Comparison of ENCODE assay signal across 23 cellular contexts in the genomic region with DNA sequence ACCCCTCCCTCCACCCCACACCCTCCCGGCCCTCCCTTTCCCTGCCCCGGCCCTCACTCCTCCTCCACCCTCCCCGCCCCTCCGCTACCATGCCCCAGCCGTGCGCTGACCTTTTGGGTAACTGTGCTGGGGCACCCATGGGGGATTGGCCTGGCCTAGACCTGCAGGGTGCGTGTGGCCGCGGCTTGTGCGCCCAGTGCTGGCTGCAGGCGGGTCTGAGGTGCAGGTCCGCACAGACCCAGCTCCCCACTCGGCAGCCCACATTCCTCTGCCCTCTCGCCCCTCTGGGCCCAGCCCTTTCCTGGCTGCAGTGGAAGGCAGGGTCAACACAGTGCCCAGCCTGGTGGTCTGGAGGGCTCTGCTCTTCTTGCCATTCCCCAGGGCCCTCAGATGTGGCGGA. TPM values are rescaled to one million over a fixed set of nuclear protein-coding genes. Genes with fewer than 3 reads are reported as not detected.
DNase-seq lines count a peak whose midpoint lies in the region; ATAC-seq and TF ChIP-seq lines count a peak whose summit lies in the region.
"Had no signal": no experiment of that assay in that cellular context is flagged by ENCODE, and none has a peak within 500 bp of the region (broad histone marks: within the 10 kb centered on the region; RNA-seq: fewer than 3 reads in every experiment).

No MANE protein-coding gene starts in this region.

- H3K27ac ChIP-seq in right cardiac atrium (ENCODE audit: low read length) (no peak overlapping the region), left ventricle myocardium inferior (replicated peaks) (no peak overlapping the region), Panc1 (ENCODE audit: low read length) (peak overlapping the region; percentile 51; the same call in 1 of the 2 replicates), neuronal stem cell (replicated peaks; ENCODE audit: low read length) (no peak overlapping the region)
- H3K27ac ChIP-seq: GM23248, PC-9 had no signal

- peak overlapping the region; percentile 94 for H2BK120ac ChIP-seq in neuronal stem cell (ENCODE audit: low read depth, low read length)

- H3K4me1 ChIP-seq in right cardiac atrium (ENCODE audit: control insufficient read depth, insufficient read depth, low read length) (peaks cover 4% of the 10 kb centered on the region), left ventricle myocardium inferior (peaks cover 12% of the 10 kb centered on the region), Panc1 (ENCODE audit: control insufficient read depth, insufficient read depth, low read length) (peaks cover 43% of the 10 kb centered on the region), neuronal stem cell (ENCODE audit: control insufficient read depth in 2 of 2, insufficient read depth in 1 of 2, low read depth in 1 of 2, low read length in 2 of 2) (peaks cover 33 to 41% of the 10 kb centered on the region in 2 donors)

- CTCF ChIA-PET in Panc1 (lab: Charles Lee): interaction anchor here (0.6 kb wide), 1 partner anchor 234 kb away, joined by 3 read pairs; no protein-coding TSS in a partner anchor

- peak overlapping the region; percentile 53 for H3K4ac ChIP-seq in neuronal stem cell (ENCODE audit: low read length)

- peak overlapping the region; percentile 97 for H2BK12ac ChIP-seq in neuronal stem cell (ENCODE audit: low read length)

- peak overlapping the region; percentile 70 for H3K9ac ChIP-seq in neuronal stem cell (ENCODE audit: low read depth, low read length, poor library complexity)

- H3K36me3 Mint-ChIP-seq in stimulated activated naive B cell treated with anti-CD40 and anti-IgM and Interleukin-4, amounts not matched to agents 10 μg/mL and 1 μg/mL and 100 μg/mL, for 72 hours: no peaks in the 10 kb centered on the region

- H3K4me2 ChIP-seq in neuronal stem cell (ENCODE audit: insufficient read depth, low read length, poor library complexity, severe bottlenecking): no peak overlapping the region
- H3K4me2 ChIP-seq: PC-9 had no signal

- no peak overlapping the region for H3K27ac Mint-ChIP-seq in stimulated activated naive B cell treated with anti-CD40 and anti-IgM and Interleukin-4, amounts not matched to agents 10 μg/mL and 1 μg/mL and 100 μg/mL, for 72 hours

- H4K8ac ChIP-seq in neuronal stem cell (ENCODE audit: low read depth, low read length): no peak overlapping the region

- ATAC-seq in right cardiac atrium: peak; percentile 1 to 3
- ATAC-seq in Panc1: 0 out of 2 replicates have a peak, but pooled peaks have one; percentile 2
- no peak for ATAC-seq in stimulated activated naive B cell treated with anti-CD40 and anti-IgM and Interleukin-4, amounts not matched to agents 10 μg/mL and 1 μg/mL and 100 μg/mL, for 72 hours (replicated peaks)

- POLR2A ChIA-PET in Panc1 (lab: Charles Lee): no interaction called here

- H2AFZ ChIP-seq in neuronal stem cell (ENCODE audit: low read length): no peak overlapping the region
- H2AFZ ChIP-seq: GM23248, PC-9 had no signal

- H3K36me3 ChIP-seq in left ventricle myocardium inferior (no peaks in the 10 kb centered on the region), Panc1 (ENCODE audit: control insufficient read depth, insufficient read depth, low read length) (no peaks in the 10 kb centered on the region), neuronal stem cell (replicated peaks in 1 of 2; ENCODE audit: control insufficient read depth in 2 of 2, insufficient read depth in 2 of 2, low read length in 2 of 2) (no peaks in the 10 kb centered on the region)
- H3K36me3 ChIP-seq: HAP-1 had no signal

- H3K79me1 ChIP-seq in neuronal stem cell (ENCODE audit: low read depth, low read length): no peaks in the 10 kb centered on the region

- H3K18ac ChIP-seq in neuronal stem cell (ENCODE audit: low read length): peak overlapping the region; percentile 98

- no peak overlapping the region for H3K4me3 ChIP-seq in right cardiac atrium (ENCODE audit: low read length)
- H3K4me3 ChIP-seq in left ventricle myocardium inferior: no peak overlapping the region
- H3K4me3 ChIP-seq in Panc1 (ENCODE audit: low read depth in 2 of 2, low read length in 2 of 2): no peak overlapping the region
- H3K4me3 ChIP-seq in neuronal stem cell (ENCODE audit: low read length in 2 of 2): no peak overlapping the region
- H3K4me3 ChIP-seq: GM23248, HAP-1, PC-9 had no signal

- H3K9me3 Mint-ChIP-seq in stimulated activated naive B cell treated with anti-CD40 and anti-IgM and Interleukin-4, amounts not matched to agents 10 μg/mL and 1 μg/mL and 100 μg/mL, for 72 hours: no peaks in the 10 kb centered on the region

- H2AK5ac ChIP-seq in neuronal stem cell (ENCODE audit: low read depth, low read length): peak overlapping the region; percentile 99

- in situ Hi-C loops in Panc1 (cut with HindIII; ENCODE audit: low pct_unique_long_range_greater_than_20kb, low sequenced_read_pairs): no loop called here

- no peak overlapping the region for H3K4me3 Mint-ChIP-seq in stimulated activated naive B cell treated with anti-CD40 and anti-IgM and Interleukin-4, amounts not matched to agents 10 μg/mL and 1 μg/mL and 100 μg/mL, for 72 hours

- peaks cover 8 to 34% of the 10 kb centered on the region in 2 donors for H3K27me3 Mint-ChIP-seq in stimulated activated naive B cell treated with anti-CD40 and anti-IgM and Interleukin-4, amounts not matched to agents 10 μg/mL and 1 μg/mL and 100 μg/mL, for 72 hours

- intact Hi-C loops in right cardiac atrium (cut with DNase I): no loop called here
- intact Hi-C loops in left ventricle myocardium inferior (cut with micrococcal nuclease): no loop called here
- intact Hi-C loops in Panc1 (cut with micrococcal nuclease; ENCODE audit: unreplicated experiment): no loop called here

- no peaks in the 10 kb centered on the region for H3K27me3 ChIP-seq in right cardiac atrium (ENCODE audit: control insufficient read depth, insufficient read depth)
- H3K27me3 ChIP-seq in left ventricle myocardium inferior (ENCODE audit: low read depth): peaks cover 61% of the 10 kb centered on the region
- H3K27me3 ChIP-seq in Panc1 (ENCODE audit: control insufficient read depth, insufficient read depth, low read length): no peaks in the 10 kb centered on the region
- peaks cover 0 to 3% (median 0%) of the 10 kb centered on the region in 3 experiments for H3K27me3 ChIP-seq in neuronal stem cell (ENCODE audit: control insufficient read depth in 3 of 3, insufficient read depth in 3 of 3, low read depth in 1 of 3, low read length in 3 of 3)

- DNase-seq in right cardiac atrium (no peak), left ventricle myocardium inferior (no peak), Panc1 (ENCODE audit: low read depth, low spot score) (no peak), neuronal stem cell (ENCODE audit: low spot score) (no peak), GM19240 (ENCODE audit: insufficient read length, low spot score) (no peak)
- no peak for DNase-seq in stimulated activated naive B cell treated with anti-CD40 and anti-IgM and Interleukin-4, amounts not matched to agents 10 μg/mL and 1 μg/mL and 100 μg/mL, for 72 hours
- no peak for DNase-seq in activated CD8-positive, alpha-beta memory T cell treated with anti-CD3 and anti-CD28 coated beads, Interleukin-2, amount 50 U/mL, for 48 hours
- DNase-seq: DMS53; NCI-H1048; NCI-H1417; NCI-H1694; NCI-H2081; NCI-H2171 treated with DMSO at 0.1 percent for 48 hours; NCI-H446; NCI-H524 treated with DMSO at 0.1 percent for 48 hours; NCI-H82; NK-92 treated with Interleukin-12 subunit alpha and Interleukin-12 subunit beta, amount 100 ng/mL, for 24 hours; PC-9; RPMI8226; SHP77 treated with DMSO at 0.1 percent for 48 hours had no signal

- peak overlapping the region; percentile 95 for H4K91ac ChIP-seq in neuronal stem cell (ENCODE audit: low read depth, low read length, poor library complexity)

- H3K9me3 ChIP-seq in right cardiac atrium (ENCODE audit: control insufficient read depth, low read length) (no peaks in the 10 kb centered on the region), left ventricle myocardium inferior (replicated peaks) (no peaks in the 10 kb centered on the region), Panc1 (ENCODE audit: control insufficient read depth, insufficient read depth, low read depth, low read length) (no peaks in the 10 kb centered on the region), neuronal stem cell (replicated peaks in 1 of 2; ENCODE audit: control insufficient read depth in 2 of 2, insufficient read depth in 1 of 2, low read depth in 1 of 2, low read length in 2 of 2) (no peaks in the 10 kb centered on the region)
- H3K9me3 ChIP-seq: HAP-1 had no signal

- peak overlapping the region; percentile 100 for H2BK15ac ChIP-seq in neuronal stem cell (ENCODE audit: low read length)

- H3K14ac ChIP-seq in neuronal stem cell (ENCODE audit: low read length): peak overlapping the region; percentile 94

- no TSS peak for BruUV-seq in Panc1 (replicated peaks; lab: Mats Ljungman, UMichigan)

- no peaks in the 10 kb centered on the region for H3K4me1 Mint-ChIP-seq in stimulated activated naive B cell treated with anti-CD40 and anti-IgM and Interleukin-4, amounts not matched to agents 10 μg/mL and 1 μg/mL and 100 μg/mL, for 72 hours

- 73% methylated on average over 15 of the region's 15 CpGs for WGBS in right cardiac atrium
- WGBS in neuronal stem cell (ENCODE audit: extremely low coverage in 2 of 2, insufficient read length in 2 of 2, insufficient replicate concordance in 1 of 2), 2 donors: no CpG with 5 or more reads among the region's 15 CpGs

- H3K23ac ChIP-seq in neuronal stem cell (ENCODE audit: low read depth, low read length, poor library complexity): peak overlapping the region; percentile 89

- peak overlapping the region; percentile 26 for H2BK5ac ChIP-seq in neuronal stem cell (ENCODE audit: low read length)

- TF ChIP-seq CTCF in left ventricle myocardium inferior (IDR thresholded peaks at IDR 0.05; ENCODE audit: borderline replicate concordance) (no peak), Panc1 (IDR thresholded peaks at IDR 0.05) (no peak)

RNA-seq across cellular contexts. Expression of a gene that starts 24.7 kb away (rescaled TPM):
- 10 to 100 TPM; 17.4 to 21.7 (median 20.3) TPM for total RNA-seq in right cardiac atrium
- 19.2 TPM for polyA plus RNA-seq in right cardiac atrium
- total RNA-seq in left ventricle myocardium inferior: 22.4 TPM
- 43.1 TPM for total RNA-seq in Panc1 (2021; ENCODE audit: unreplicated experiment)
- polyA plus RNA-seq in Panc1 (2012; ENCODE audit: insufficient read length): 57.6 TPM
- 67.8 TPM for polyA plus RNA-seq in neuronal stem cell (2013, experiment 1 of 2)
- 66.3 TPM for polyA plus RNA-seq in neuronal stem cell (2013, experiment 2 of 2)

RNA-seq across cellular contexts. Expression of a gene that starts 42.9 kb away (rescaled TPM):
- total RNA-seq in right cardiac atrium: under 1 TPM in 2 of 4 donors, not detected in 2; 0.36 to 0.37 TPM
- 0.34 TPM for polyA plus RNA-seq in right cardiac atrium
- total RNA-seq in left ventricle myocardium inferior: not detected
- total RNA-seq in Panc1 (2021; ENCODE audit: unreplicated experiment): 1.8 TPM
- 3.2 TPM for polyA plus RNA-seq in Panc1 (2012; ENCODE audit: insufficient read length)
- polyA plus RNA-seq in neuronal stem cell (2013, experiment 1 of 2): 0.13 TPM
- 0.15 TPM for polyA plus RNA-seq in neuronal stem cell (2013, experiment 2 of 2)
- polyA plus RNA-seq: BJ had no signal

RNA-seq across cellular contexts. Expression of a gene that starts 49.3 kb away (rescaled TPM):
- total RNA-seq in right cardiac atrium (10 to 100 TPM; 14.7 to 17.4 (median 17.1) TPM), left ventricle myocardium inferior (9.0 TPM), Panc1 (2021; ENCODE audit: unreplicated experiment) (30.6 TPM)
- 8.5 TPM for polyA plus RNA-seq in right cardiac atrium
- 28.5 TPM for polyA plus RNA-seq in Panc1 (2012; ENCODE audit: insufficient read length)
- 6.9 TPM for polyA plus RNA-seq in neuronal stem cell (2013, experiment 1 of 2)
- polyA plus RNA-seq in neuronal stem cell (2013, experiment 2 of 2): 5.7 TPM

Comparison
In these comparisons a context has a peak if more than half of its experiments do, and no peak if none do; other contexts are left out.
1. ATAC-seq: peak in right cardiac atrium (2 of 2) and Panc1 (single experiment); none in stimulated activated naive B cell treated with anti-CD40 and anti-IgM and Interleukin-4, amounts not matched to agents 10 μg/mL and 1 μg/mL and 100 μg/mL, for 72 hours (0 of 2).